In the genomic region with DNA sequence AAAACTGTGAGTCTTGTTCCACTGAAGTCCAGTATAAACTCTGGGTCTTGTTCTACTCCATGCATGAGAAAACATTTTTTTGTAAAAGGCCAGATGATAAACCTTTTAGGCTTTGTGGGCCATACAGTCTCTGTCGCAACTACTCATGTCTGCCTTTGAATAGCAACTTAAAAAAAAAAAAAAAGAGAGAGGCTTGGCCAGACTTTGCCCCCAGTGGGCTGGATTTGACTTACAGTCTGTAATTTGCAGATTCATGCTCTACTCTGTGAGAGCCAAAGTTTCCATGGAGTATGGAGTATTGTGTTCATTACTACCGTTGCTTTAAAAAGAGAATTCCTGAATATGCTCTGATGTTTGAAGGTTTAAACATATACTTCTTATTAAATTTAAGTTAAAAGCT, we compare ENCODE assay signal across 1 cellular context.
TF ChIP-seq lines count a peak whose summit lies in the region.

No MANE protein-coding gene starts in this region.

TF ChIP-seq in GM23338, 12 proteins besides CTCF, POLR2A, EP300 and RAD21 (continued from another document):
- TF ChIP-seq REST (IDR thresholded peaks at IDR 0.05; ENCODE audit: unreplicated experiment): no peak
- TF ChIP-seq EZH2phosphoT487 (IDR thresholded peaks at IDR 0.05; ENCODE audit: unreplicated experiment): no peak
- no peak for TF ChIP-seq ZNF114 (CRISPR knock-in tag; IDR thresholded peaks at IDR 0.05)
- TF ChIP-seq, protein P1, sequence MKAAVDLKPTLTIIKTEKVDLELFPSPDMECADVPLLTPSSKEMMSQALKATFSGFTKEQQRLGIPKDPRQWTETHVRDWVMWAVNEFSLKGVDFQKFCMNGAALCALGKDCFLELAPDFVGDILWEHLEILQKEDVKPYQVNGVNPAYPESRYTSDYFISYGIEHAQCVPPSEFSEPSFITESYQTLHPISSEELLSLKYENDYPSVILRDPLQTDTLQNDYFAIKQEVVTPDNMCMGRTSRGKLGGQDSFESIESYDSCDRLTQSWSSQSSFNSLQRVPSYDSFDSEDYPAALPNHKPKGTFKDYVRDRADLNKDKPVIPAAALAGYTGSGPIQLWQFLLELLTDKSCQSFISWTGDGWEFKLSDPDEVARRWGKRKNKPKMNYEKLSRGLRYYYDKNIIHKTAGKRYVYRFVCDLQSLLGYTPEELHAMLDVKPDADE (IDR thresholded peaks at IDR 0.05): no peak
- TF ChIP-seq EZH2 (IDR thresholded peaks at IDR 0.05; ENCODE audit: low read depth, unreplicated experiment): no peak
- TF ChIP-seq JUNB (IDR thresholded peaks at IDR 0.05; ENCODE audit: unreplicated experiment): no peak
- no peak for TF ChIP-seq ZNF331 (CRISPR knock-in tag; IDR thresholded peaks at IDR 0.05; ENCODE audit: low read depth)
- no peak for TF ChIP-seq NANOG (IDR thresholded peaks at IDR 0.05; ENCODE audit: borderline replicate concordance)
- TF ChIP-seq POLR2AphosphoS5 (IDR thresholded peaks at IDR 0.05; ENCODE audit: low read depth): no peak
- no peak for TF ChIP-seq CREB1 (CRISPR knock-in tag; IDR thresholded peaks at IDR 0.05; ENCODE audit: low read depth)
TF ChIP-seq in GM23338: peak in this region for 0.
